Comparison of ENCODE assay signal across 29 cellular contexts in genomic region chr4:189367832-189368231, GRCh38.
"Had no signal": no experiment of that assay in that cellular context is flagged by ENCODE, and none has a peak within 500 bp of the region (broad histone marks: within the 10 kb centered on the region; RNA-seq: fewer than 3 reads in every experiment).

No MANE protein-coding gene starts in this region.

- H3K4me3 Mint-ChIP-seq: dendritic cell treated with granulocyte-macrophage colony-stimulating factor and Interleukin-4, amounts not matched to agents 40 ng/mL and 50 ng/mL, for 4 days; effector memory CD8-positive, alpha-beta T cell; endodermal cell had no signal

- ATAC-seq: effector memory CD8-positive, alpha-beta T cell; esophagus mucosa; foreskin keratinocyte; gastrocnemius medialis; gastroesophageal sphincter; heart left ventricle; heart right ventricle had no signal

- DNase-seq: colonic mucosa; cortex of kidney; dermis blood vessel endothelial cell; dorsolateral prefrontal cortex; effector CD4-positive, alpha-beta T cell; effector CD8-positive, alpha-beta T cell; effector memory CD4-positive, alpha-beta T cell; effector memory CD8-positive, alpha-beta T cell; endodermal cell; erythroblast; esophagus squamous epithelium; foreskin fibroblast; foreskin keratinocyte; foreskin melanocyte; gastrocnemius medialis; glutamatergic neuron; head of caudate nucleus; heart left ventricle; heart right ventricle had no signal

- H3K4me3 ChIP-seq: colonic mucosa, coronary artery, dorsolateral prefrontal cortex, esophagus muscularis mucosa, esophagus squamous epithelium, gastrocnemius medialis, gastroesophageal sphincter, heart left ventricle, heart right ventricle had no signal

- H3K4me1 ChIP-seq: colonic mucosa, esophagus muscularis mucosa, esophagus squamous epithelium, foreskin keratinocyte, gastrocnemius medialis, gastroesophageal sphincter, heart left ventricle, heart right ventricle had no signal

- H3K27ac Mint-ChIP-seq: dendritic cell treated with granulocyte-macrophage colony-stimulating factor and Interleukin-4, amounts not matched to agents 40 ng/mL and 50 ng/mL, for 4 days; effector memory CD8-positive, alpha-beta T cell; endodermal cell had no signal

- H3K27me3 ChIP-seq: colonic mucosa, dorsolateral prefrontal cortex, esophagus muscularis mucosa, esophagus squamous epithelium, foreskin keratinocyte, gastrocnemius medialis, gastroesophageal sphincter, heart left ventricle, heart right ventricle had no signal

- H3K27me3 Mint-ChIP-seq: dendritic cell treated with granulocyte-macrophage colony-stimulating factor and Interleukin-4, amounts not matched to agents 40 ng/mL and 50 ng/mL, for 4 days; effector memory CD8-positive, alpha-beta T cell had no signal

- H3K27ac ChIP-seq: colonic mucosa, coronary artery, dorsolateral prefrontal cortex, epithelial cell of prostate, esophagus muscularis mucosa, esophagus squamous epithelium, foreskin keratinocyte, gastrocnemius medialis, gastroesophageal sphincter, heart left ventricle, heart right ventricle had no signal

- H3K9me3 ChIP-seq: colonic mucosa, esophagus muscularis mucosa, gastrocnemius medialis, gastroesophageal sphincter, heart left ventricle, heart right ventricle had no signal

- H3K4me1 Mint-ChIP-seq: endodermal cell had no signal

- H3K36me3 ChIP-seq: colonic mucosa, esophagus muscularis mucosa, esophagus squamous epithelium, gastrocnemius medialis, gastroesophageal sphincter, heart left ventricle, heart right ventricle had no signal

- FAIRE-seq: colon, endometrium, endothelial cell of umbilical vein, frontal cortex had no signal
